In the genomic region with DNA sequence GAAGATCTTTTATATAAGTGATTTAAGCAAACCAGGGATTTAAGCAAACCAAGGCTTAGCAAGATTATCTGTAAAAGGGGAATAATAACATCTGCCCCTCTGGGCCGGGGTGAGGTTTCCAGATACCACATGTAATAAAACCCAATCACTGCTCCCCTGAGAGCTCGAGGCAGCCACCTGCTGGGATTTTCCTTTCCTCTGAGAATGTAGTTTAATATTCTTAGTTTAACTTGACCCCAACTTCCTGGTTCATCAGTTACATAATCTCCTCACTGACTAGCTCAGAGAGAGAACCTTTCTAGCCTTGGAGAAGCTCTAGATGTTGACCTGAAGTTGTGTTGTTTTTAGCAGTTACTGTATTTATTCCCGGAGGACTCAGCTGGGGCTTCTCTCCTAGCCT, we compare ENCODE assay signal across 1 cellular context.
TF ChIP-seq lines count a peak whose summit lies in the region.

No MANE protein-coding gene starts in this region.

TF ChIP-seq in HEK293, 187 proteins besides CTCF, POLR2A, EP300 and RAD21 (continued from another document):
- TF ChIP-seq, protein P1, sequence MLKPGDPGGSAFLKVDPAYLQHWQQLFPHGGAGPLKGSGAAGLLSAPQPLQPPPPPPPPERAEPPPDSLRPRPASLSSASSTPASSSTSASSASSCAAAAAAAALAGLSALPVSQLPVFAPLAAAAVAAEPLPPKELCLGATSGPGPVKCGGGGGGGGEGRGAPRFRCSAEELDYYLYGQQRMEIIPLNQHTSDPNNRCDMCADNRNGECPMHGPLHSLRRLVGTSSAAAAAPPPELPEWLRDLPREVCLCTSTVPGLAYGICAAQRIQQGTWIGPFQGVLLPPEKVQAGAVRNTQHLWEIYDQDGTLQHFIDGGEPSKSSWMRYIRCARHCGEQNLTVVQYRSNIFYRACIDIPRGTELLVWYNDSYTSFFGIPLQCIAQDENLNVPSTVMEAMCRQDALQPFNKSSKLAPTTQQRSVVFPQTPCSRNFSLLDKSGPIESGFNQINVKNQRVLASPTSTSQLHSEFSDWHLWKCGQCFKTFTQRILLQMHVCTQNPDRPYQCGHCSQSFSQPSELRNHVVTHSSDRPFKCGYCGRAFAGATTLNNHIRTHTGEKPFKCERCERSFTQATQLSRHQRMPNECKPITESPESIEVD (tag by site-specific recombination; IDR thresholded peaks at IDR 0.05), result peak; percentile 89
- TF ChIP-seq ZFP69B (tag by site-specific recombination; IDR thresholded peaks at IDR 0.05), result no peak
- no peak for TF ChIP-seq ZNF239 (tag by site-specific recombination; IDR thresholded peaks at IDR 0.05)
- TF ChIP-seq ZNF571 (tag by site-specific recombination; IDR thresholded peaks at IDR 0.05), result no peak
- no peak for TF ChIP-seq ZEB2 (tag by site-specific recombination; IDR thresholded peaks at IDR 0.05)
- TF ChIP-seq ZNF214 (tag by site-specific recombination; IDR thresholded peaks at IDR 0.05; ENCODE audit: borderline replicate concordance), result no peak
- TF ChIP-seq, protein P2, sequence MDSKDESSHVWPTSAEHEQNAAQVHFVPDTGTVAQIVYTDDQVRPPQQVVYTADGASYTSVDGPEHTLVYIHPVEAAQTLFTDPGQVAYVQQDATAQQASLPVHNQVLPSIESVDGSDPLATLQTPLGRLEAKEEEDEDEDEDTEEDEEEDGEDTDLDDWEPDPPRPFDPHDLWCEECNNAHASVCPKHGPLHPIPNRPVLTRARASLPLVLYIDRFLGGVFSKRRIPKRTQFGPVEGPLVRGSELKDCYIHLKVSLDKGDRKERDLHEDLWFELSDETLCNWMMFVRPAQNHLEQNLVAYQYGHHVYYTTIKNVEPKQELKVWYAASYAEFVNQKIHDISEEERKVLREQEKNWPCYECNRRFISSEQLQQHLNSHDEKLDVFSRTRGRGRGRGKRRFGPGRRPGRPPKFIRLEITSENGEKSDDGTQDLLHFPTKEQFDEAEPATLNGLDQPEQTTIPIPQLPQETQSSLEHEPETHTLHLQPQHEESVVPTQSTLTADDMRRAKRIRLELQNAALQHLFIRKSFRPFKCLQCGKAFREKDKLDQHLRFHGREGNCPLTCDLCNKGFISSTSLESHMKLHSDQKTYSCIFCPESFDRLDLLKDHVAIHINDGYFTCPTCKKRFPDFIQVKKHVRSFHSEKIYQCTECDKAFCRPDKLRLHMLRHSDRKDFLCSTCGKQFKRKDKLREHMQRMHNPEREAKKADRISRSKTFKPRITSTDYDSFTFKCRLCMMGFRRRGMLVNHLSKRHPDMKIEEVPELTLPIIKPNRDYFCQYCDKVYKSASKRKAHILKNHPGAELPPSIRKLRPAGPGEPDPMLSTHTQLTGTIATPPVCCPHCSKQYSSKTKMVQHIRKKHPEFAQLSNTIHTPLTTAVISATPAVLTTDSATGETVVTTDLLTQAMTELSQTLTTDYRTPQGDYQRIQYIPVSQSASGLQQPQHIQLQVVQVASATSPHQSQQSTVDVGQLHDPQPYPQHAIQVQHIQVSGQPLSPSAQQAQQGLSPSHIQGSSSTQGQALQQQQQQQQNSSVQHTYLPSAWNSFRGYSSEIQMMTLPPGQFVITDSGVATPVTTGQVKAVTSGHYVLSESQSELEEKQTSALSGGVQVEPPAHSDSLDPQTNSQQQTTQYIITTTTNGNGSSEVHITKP (tag by site-specific recombination; IDR thresholded peaks at IDR 0.05), result no peak
- TF ChIP-seq ZNF37A (tag by site-specific recombination; IDR thresholded peaks at IDR 0.05), result no peak
- no peak for TF ChIP-seq ZNF785 (tag by site-specific recombination; IDR thresholded peaks at IDR 0.05)
- TF ChIP-seq ZNF223 (tag by site-specific recombination; IDR thresholded peaks at IDR 0.05), result no peak
- peak; percentile 59 for TF ChIP-seq GFI1B (tag by site-specific recombination; IDR thresholded peaks at IDR 0.05)
- no peak for TF ChIP-seq ZSCAN23 (tag by site-specific recombination; IDR thresholded peaks at IDR 0.05)
- TF ChIP-seq GLIS1 (tag by site-specific recombination; IDR thresholded peaks at IDR 0.05), result peak; percentile 76
- TF ChIP-seq OSR2 (tag by site-specific recombination; IDR thresholded peaks at IDR 0.05), result peak; percentile 36; the same call in 1 of the 2 replicates
- TF ChIP-seq ZNF335 (tag by site-specific recombination; conservative IDR thresholded peaks at IDR 0.05), result no peak
- TF ChIP-seq ZNF580 (tag by site-specific recombination; IDR thresholded peaks at IDR 0.05), result no peak
- TF ChIP-seq KLF1 (tag by site-specific recombination; IDR thresholded peaks at IDR 0.05), result no peak
- peak; percentile 89 for TF ChIP-seq ZNF423 (tag by site-specific recombination; IDR thresholded peaks at IDR 0.05)
- TF ChIP-seq ZNF394 (tag by site-specific recombination; IDR thresholded peaks at IDR 0.05; ENCODE audit: borderline replicate concordance), result peak; percentile 71
- TF ChIP-seq ZNF596 (tag by site-specific recombination; IDR thresholded peaks at IDR 0.05), result 0 out of 2 replicates have a peak, but pooled peaks have one; percentile 8
- peak; percentile 47; the same call in 1 of the 2 replicates for TF ChIP-seq ZIC2 (tag by site-specific recombination; IDR thresholded peaks at IDR 0.05)
- TF ChIP-seq, protein P3, sequence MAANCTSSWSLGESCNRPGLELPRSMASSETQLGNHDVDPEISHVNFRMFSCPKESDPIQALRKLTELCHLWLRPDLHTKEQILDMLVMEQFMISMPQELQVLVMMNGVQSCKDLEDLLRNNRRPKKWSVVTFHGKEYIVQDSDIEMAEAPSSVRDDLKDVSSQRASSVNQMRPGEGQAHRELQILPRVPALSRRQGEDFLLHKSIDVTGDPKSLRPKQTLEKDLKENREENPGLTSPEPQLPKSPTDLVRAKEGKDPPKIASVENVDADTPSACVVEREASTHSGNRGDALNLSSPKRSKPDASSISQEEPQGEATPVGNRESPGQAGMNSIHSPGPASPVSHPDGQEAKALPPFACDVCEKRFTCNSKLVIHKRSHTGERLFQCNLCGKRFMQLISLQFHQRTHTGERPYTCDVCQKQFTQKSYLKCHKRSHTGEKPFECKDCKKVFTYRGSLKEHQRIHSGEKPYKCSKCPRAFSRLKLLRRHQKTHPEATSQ (tag by site-specific recombination; IDR thresholded peaks at IDR 0.05), result no peak
- TF ChIP-seq FEZF1 (tag by site-specific recombination; IDR thresholded peaks at IDR 0.05), result 0 out of 2 replicates have a peak, but pooled peaks have one; percentile 43
- TF ChIP-seq WT1 (tag by site-specific recombination; IDR thresholded peaks at IDR 0.05), result peak; percentile 31; the same call in 1 of the 2 replicates
- peak; percentile 75 for TF ChIP-seq IKZF3 (tag by site-specific recombination; IDR thresholded peaks at IDR 0.05)
- TF ChIP-seq, protein P4, sequence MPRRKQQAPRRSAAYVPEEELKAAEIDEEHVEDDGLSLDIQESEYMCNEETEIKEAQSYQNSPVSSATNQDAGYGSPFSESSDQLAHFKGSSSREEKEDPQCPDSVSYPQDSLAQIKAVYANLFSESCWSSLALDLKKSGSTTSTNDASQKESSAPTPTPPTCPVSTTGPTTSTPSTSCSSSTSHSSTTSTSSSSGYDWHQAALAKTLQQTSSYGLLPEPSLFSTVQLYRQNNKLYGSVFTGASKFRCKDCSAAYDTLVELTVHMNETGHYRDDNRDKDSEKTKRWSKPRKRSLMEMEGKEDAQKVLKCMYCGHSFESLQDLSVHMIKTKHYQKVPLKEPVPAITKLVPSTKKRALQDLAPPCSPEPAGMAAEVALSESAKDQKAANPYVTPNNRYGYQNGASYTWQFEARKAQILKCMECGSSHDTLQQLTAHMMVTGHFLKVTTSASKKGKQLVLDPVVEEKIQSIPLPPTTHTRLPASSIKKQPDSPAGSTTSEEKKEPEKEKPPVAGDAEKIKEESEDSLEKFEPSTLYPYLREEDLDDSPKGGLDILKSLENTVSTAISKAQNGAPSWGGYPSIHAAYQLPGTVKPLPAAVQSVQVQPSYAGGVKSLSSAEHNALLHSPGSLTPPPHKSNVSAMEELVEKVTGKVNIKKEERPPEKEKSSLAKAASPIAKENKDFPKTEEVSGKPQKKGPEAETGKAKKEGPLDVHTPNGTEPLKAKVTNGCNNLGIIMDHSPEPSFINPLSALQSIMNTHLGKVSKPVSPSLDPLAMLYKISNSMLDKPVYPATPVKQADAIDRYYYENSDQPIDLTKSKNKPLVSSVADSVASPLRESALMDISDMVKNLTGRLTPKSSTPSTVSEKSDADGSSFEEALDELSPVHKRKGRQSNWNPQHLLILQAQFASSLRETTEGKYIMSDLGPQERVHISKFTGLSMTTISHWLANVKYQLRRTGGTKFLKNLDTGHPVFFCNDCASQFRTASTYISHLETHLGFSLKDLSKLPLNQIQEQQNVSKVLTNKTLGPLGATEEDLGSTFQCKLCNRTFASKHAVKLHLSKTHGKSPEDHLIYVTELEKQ (tag by site-specific recombination; IDR thresholded peaks at IDR 0.05; ENCODE audit: borderline replicate concordance), result no peak
- no peak for TF ChIP-seq ZNF280C (tag by site-specific recombination; IDR thresholded peaks at IDR 0.05)
- TF ChIP-seq ZNF174 (tag by site-specific recombination; IDR thresholded peaks at IDR 0.05), result no peak
- TF ChIP-seq, protein P5, sequence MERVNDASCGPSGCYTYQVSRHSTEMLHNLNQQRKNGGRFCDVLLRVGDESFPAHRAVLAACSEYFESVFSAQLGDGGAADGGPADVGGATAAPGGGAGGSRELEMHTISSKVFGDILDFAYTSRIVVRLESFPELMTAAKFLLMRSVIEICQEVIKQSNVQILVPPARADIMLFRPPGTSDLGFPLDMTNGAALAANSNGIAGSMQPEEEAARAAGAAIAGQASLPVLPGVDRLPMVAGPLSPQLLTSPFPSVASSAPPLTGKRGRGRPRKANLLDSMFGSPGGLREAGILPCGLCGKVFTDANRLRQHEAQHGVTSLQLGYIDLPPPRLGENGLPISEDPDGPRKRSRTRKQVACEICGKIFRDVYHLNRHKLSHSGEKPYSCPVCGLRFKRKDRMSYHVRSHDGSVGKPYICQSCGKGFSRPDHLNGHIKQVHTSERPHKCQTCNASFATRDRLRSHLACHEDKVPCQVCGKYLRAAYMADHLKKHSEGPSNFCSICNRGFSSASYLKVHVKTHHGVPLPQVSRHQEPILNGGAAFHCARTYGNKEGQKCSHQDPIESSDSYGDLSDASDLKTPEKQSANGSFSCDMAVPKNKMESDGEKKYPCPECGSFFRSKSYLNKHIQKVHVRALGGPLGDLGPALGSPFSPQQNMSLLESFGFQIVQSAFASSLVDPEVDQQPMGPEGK (tag by site-specific recombination; IDR thresholded peaks at IDR 0.05), result no peak
- TF ChIP-seq, protein P6, sequence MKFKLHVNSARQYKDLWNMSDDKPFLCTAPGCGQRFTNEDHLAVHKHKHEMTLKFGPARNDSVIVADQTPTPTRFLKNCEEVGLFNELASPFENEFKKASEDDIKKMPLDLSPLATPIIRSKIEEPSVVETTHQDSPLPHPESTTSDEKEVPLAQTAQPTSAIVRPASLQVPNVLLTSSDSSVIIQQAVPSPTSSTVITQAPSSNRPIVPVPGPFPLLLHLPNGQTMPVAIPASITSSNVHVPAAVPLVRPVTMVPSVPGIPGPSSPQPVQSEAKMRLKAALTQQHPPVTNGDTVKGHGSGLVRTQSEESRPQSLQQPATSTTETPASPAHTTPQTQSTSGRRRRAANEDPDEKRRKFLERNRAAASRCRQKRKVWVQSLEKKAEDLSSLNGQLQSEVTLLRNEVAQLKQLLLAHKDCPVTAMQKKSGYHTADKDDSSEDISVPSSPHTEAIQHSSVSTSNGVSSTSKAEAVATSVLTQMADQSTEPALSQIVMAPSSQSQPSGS (tag by site-specific recombination; IDR thresholded peaks at IDR 0.05; ENCODE audit: low read depth), result no peak
- no peak for TF ChIP-seq BCL11B (tag by site-specific recombination; IDR thresholded peaks at IDR 0.05; ENCODE audit: low read depth)
- TF ChIP-seq, protein P7, sequence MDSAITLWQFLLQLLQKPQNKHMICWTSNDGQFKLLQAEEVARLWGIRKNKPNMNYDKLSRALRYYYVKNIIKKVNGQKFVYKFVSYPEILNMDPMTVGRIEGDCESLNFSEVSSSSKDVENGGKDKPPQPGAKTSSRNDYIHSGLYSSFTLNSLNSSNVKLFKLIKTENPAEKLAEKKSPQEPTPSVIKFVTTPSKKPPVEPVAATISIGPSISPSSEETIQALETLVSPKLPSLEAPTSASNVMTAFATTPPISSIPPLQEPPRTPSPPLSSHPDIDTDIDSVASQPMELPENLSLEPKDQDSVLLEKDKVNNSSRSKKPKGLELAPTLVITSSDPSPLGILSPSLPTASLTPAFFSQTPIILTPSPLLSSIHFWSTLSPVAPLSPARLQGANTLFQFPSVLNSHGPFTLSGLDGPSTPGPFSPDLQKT (IDR thresholded peaks at IDR 0.05; ENCODE audit: borderline replicate concordance, low read depth, low read length), result no peak
- no peak for TF ChIP-seq EGR2 (tag by site-specific recombination; IDR thresholded peaks at IDR 0.05; ENCODE audit: low read depth)
- no peak for TF ChIP-seq ZNF48 (tag by site-specific recombination; IDR thresholded peaks at IDR 0.05)
- TF ChIP-seq ZNF513 (tag by site-specific recombination; IDR thresholded peaks at IDR 0.05), result no peak
- TF ChIP-seq ZNF837 (tag by site-specific recombination; IDR thresholded peaks at IDR 0.05), result no peak
TF ChIP-seq in HEK293: peak in this region for 15.
